In genomic region chr4:123577507-123577906, GRCh38 we compare ENCODE assay signal across 26 cellular contexts.
"Had no signal": no experiment of that assay in that cellular context is flagged by ENCODE, and none has a peak within 500 bp of the region (broad histone marks: within the 10 kb centered on the region; RNA-seq: fewer than 3 reads in every experiment).

No MANE protein-coding gene starts in this region.

- DNase-seq: effector memory CD4-positive, alpha-beta T cell; foreskin fibroblast; glutamatergic neuron; islet precursor cell; left ventricle myocardium inferior; mesenchymal stem cell; midbrain; nucleus accumbens; ovary; right cardiac atrium; stimulated activated CD4-positive, alpha-beta T cell treated with anti-CD3 and anti-CD28 coated beads, Interleukin-2, amount 100 ng/mL, for 48 hours; stimulated activated CD8-positive, alpha-beta memory T cell treated with anti-CD3 and anti-CD28 coated beads, Interleukin-4, amount 100 ng/mL, for 48 hours; stimulated activated naive CD8-positive, alpha-beta T cell treated with anti-CD3 and anti-CD28 coated beads, Interleukin-15, Interleukin-2, amounts not matched to agents 100 U/mL and 50 U/mL, for 24 hours; thyroid gland; upper lobe of left lung; uterus had no signal

- H3K9ac ChIP-seq: neural progenitor cell had no signal

- H3K4me3 ChIP-seq: esophagus muscularis mucosa, gastroesophageal sphincter, left ventricle myocardium inferior, lung, neural progenitor cell, ovary, smooth muscle cell, suprapubic skin, thyroid gland, upper lobe of left lung, uterus had no signal

- H3K27me3 ChIP-seq: esophagus muscularis mucosa, gastroesophageal sphincter, neural progenitor cell, ovary, suprapubic skin, thyroid gland, upper lobe of left lung, uterus had no signal

- H3K4me2 ChIP-seq: neural progenitor cell, smooth muscle cell had no signal

- H2AFZ ChIP-seq: neural progenitor cell had no signal

- H3K27ac ChIP-seq: epithelial cell of prostate, esophagus muscularis mucosa, gastroesophageal sphincter, left ventricle myocardium inferior, neural progenitor cell, ovary, suprapubic skin, thyroid gland, upper lobe of left lung, uterus had no signal

- H3K4me1 ChIP-seq: esophagus muscularis mucosa, gastroesophageal sphincter, left ventricle myocardium inferior, neural progenitor cell, thyroid gland, upper lobe of left lung, uterus had no signal

- FAIRE-seq: endometrium had no signal

- H3K9me3 ChIP-seq: suprapubic skin, thyroid gland, uterus had no signal

- H3K36me3 ChIP-seq: esophagus muscularis mucosa, gastroesophageal sphincter, neural progenitor cell, ovary, suprapubic skin, thyroid gland, upper lobe of left lung, uterus had no signal

- ATAC-seq: gastroesophageal sphincter; natural killer cell treated with Interleukin-12 subunit alpha and Interleukin-12 subunit beta and Interleukin-15 and Interleukin-18, amount 100 ng/mL, for 72 hours; right cardiac atrium; stimulated activated effector memory CD8-positive, alpha-beta T cell treated with anti-CD3 and anti-CD28 coated beads, Interleukin-12 subunit alpha, Interleukin-12 subunit beta, amount 100 ng/mL, for 72 hours; stimulated activated naive CD8-positive, alpha-beta T cell treated with anti-CD3 and anti-CD28 coated beads, Interleukin-15, Interleukin-2, amounts not matched to agents 100 U/mL and 50 U/mL, for 24 hours had no signal
